In the genomic region with DNA sequence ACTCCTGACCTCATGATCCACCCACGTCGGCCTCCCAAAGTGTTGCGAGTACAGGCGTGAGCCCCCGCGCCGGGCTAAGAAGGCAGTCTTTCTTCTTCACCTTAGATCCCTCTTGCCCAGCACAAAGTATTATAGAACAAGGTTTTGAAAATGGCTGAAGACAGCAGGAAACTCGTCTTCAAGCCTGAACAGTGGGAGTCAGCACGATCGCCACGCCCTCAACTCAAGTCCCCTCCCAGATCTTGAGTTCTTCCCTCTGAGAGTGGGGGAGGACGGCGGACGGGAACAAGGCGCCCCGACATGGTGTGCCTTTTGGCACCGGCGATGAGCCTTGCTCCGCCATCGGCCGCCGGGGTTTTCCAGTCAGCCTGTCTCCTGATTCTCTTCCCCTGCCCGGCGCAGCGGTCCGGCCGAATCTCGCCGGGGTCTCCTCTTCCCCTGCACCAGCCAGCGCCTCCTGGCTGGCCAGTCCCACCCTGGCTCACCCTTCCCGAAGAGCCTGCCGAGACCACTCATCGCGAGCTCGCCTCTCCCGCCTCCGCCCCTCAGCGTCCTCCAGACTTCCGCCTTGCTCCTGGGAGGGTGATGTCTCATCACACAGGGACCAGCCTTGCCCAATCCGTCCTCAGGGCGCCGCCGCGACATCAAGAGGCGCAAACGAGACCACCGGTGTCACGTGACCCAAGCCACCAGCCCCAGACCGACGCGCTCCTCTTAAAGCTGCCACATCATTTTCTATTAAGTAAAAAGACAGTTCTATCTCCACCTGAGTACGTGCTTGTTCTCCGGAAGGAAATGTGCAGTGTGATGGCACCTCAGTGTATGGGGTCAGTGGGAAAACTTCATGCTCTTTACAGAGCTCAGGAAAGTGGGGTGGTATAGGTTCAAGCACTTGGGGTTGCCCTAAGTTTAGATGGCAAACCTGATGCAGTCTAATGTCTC, we compare ENCODE assay signal across 1 cellular context.
TF ChIP-seq lines count a peak whose summit lies in the region.

A gene with protein sequence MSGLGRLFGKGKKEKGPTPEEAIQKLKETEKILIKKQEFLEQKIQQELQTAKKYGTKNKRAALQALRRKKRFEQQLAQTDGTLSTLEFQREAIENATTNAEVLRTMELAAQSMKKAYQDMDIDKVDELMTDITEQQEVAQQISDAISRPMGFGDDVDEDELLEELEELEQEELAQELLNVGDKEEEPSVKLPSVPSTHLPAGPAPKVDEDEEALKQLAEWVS (minus strand): TSS at position 565 of the 942 bp plus-strand sequence. CDS start 49 bp downstream, at position 516.

TF ChIP-seq in HepG2, 621 proteins besides CTCF, POLR2A, EP300 and RAD21 (continued from another document and continues in another):
- TF ChIP-seq, protein P1, sequence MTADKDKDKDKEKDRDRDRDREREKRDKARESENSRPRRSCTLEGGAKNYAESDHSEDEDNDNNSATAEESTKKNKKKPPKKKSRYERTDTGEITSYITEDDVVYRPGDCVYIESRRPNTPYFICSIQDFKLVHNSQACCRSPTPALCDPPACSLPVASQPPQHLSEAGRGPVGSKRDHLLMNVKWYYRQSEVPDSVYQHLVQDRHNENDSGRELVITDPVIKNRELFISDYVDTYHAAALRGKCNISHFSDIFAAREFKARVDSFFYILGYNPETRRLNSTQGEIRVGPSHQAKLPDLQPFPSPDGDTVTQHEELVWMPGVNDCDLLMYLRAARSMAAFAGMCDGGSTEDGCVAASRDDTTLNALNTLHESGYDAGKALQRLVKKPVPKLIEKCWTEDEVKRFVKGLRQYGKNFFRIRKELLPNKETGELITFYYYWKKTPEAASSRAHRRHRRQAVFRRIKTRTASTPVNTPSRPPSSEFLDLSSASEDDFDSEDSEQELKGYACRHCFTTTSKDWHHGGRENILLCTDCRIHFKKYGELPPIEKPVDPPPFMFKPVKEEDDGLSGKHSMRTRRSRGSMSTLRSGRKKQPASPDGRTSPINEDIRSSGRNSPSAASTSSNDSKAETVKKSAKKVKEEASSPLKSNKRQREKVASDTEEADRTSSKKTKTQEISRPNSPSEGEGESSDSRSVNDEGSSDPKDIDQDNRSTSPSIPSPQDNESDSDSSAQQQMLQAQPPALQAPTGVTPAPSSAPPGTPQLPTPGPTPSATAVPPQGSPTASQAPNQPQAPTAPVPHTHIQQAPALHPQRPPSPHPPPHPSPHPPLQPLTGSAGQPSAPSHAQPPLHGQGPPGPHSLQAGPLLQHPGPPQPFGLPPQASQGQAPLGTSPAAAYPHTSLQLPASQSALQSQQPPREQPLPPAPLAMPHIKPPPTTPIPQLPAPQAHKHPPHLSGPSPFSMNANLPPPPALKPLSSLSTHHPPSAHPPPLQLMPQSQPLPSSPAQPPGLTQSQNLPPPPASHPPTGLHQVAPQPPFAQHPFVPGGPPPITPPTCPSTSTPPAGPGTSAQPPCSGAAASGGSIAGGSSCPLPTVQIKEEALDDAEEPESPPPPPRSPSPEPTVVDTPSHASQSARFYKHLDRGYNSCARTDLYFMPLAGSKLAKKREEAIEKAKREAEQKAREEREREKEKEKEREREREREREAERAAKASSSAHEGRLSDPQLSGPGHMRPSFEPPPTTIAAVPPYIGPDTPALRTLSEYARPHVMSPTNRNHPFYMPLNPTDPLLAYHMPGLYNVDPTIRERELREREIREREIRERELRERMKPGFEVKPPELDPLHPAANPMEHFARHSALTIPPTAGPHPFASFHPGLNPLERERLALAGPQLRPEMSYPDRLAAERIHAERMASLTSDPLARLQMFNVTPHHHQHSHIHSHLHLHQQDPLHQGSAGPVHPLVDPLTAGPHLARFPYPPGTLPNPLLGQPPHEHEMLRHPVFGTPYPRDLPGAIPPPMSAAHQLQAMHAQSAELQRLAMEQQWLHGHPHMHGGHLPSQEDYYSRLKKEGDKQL (CRISPR knock-in tag; IDR thresholded peaks at IDR 0.05; ENCODE audit: low read depth), result peak; percentile 62
- TF ChIP-seq, protein P2, sequence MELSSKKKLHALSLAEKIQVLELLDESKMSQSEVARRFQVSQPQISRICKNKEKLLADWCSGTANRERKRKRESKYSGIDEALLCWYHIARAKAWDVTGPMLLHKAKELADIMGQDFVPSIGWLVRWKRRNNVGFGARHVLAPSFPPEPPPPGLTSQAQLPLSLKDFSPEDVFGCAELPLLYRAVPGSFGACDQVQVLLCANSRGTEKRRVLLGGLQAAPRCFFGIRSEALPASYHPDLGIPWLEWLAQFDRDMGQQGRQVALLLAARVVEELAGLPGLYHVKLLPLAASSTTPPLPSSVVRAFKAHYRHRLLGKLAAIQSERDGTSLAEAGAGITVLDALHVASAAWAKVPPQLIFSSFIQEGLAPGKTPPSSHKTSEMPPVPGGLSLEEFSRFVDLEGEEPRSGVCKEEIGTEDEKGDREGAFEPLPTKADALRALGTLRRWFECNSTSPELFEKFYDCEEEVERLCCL (CRISPR knock-in tag; IDR thresholded peaks at IDR 0.05; ENCODE audit: borderline replicate concordance), result peak; percentile 92; the same call in 1 of the 2 replicates
- TF ChIP-seq, protein P3, sequence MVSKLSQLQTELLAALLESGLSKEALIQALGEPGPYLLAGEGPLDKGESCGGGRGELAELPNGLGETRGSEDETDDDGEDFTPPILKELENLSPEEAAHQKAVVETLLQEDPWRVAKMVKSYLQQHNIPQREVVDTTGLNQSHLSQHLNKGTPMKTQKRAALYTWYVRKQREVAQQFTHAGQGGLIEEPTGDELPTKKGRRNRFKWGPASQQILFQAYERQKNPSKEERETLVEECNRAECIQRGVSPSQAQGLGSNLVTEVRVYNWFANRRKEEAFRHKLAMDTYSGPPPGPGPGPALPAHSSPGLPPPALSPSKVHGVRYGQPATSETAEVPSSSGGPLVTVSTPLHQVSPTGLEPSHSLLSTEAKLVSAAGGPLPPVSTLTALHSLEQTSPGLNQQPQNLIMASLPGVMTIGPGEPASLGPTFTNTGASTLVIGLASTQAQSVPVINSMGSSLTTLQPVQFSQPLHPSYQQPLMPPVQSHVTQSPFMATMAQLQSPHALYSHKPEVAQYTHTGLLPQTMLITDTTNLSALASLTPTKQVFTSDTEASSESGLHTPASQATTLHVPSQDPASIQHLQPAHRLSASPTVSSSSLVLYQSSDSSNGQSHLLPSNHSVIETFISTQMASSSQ (IDR thresholded peaks at IDR 0.05; ENCODE audit: low read depth), result peak; percentile 39; the same call in 1 of the 2 replicates
- TF ChIP-seq, protein P3 (CRISPR knock-in tag; IDR thresholded peaks at IDR 0.05; ENCODE audit: borderline replicate concordance), result peak; percentile 88
- peak; percentile 95 for TF ChIP-seq LCORL (IDR thresholded peaks at IDR 0.05)
- peak; percentile 87 for TF ChIP-seq LCORL (CRISPR knock-in tag; IDR thresholded peaks at IDR 0.05)
- TF ChIP-seq, protein P4, sequence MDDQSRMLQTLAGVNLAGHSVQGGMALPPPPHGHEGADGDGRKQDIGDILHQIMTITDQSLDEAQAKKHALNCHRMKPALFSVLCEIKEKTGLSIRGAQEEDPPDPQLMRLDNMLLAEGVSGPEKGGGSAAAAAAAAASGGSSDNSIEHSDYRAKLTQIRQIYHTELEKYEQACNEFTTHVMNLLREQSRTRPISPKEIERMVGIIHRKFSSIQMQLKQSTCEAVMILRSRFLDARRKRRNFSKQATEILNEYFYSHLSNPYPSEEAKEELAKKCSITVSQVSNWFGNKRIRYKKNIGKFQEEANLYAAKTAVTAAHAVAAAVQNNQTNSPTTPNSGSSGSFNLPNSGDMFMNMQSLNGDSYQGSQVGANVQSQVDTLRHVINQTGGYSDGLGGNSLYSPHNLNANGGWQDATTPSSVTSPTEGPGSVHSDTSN (CRISPR knock-in tag; IDR thresholded peaks at IDR 0.05; ENCODE audit: borderline replicate concordance), result peak; percentile 80; the same call in 1 of the 2 replicates
- peak; percentile 99 for TF ChIP-seq ZNF788 (CRISPR knock-in tag; IDR thresholded peaks at IDR 0.05; ENCODE audit: borderline replicate concordance)
- TF ChIP-seq ZNF567 (CRISPR knock-in tag; IDR thresholded peaks at IDR 0.05; ENCODE audit: borderline replicate concordance), result peak; percentile 79; the same call in 1 of the 2 replicates
- peak; percentile 61; the same call in 1 of the 2 replicates for TF ChIP-seq TMF1 (CRISPR knock-in tag; IDR thresholded peaks at IDR 0.05; ENCODE audit: low read depth)
- peak; percentile 90 for TF ChIP-seq FOSL2 (CRISPR knock-in tag; IDR thresholded peaks at IDR 0.05)
- TF ChIP-seq FOXK2 (IDR thresholded peaks at IDR 0.05), result peak; percentile 86
- peak; percentile 96 for TF ChIP-seq SATB2 (CRISPR knock-in tag; IDR thresholded peaks at IDR 0.05)
- peak; percentile 98 for TF ChIP-seq ZNF552 (CRISPR knock-in tag; IDR thresholded peaks at IDR 0.05; ENCODE audit: borderline replicate concordance)
- no peak for TF ChIP-seq EHMT2 (IDR thresholded peaks at IDR 0.05; ENCODE audit: borderline replicate concordance, low read depth, low read length)
- peak; percentile 73 for TF ChIP-seq SP2 (CRISPR knock-in tag; IDR thresholded peaks at IDR 0.05)
- TF ChIP-seq KAT2B (IDR thresholded peaks at IDR 0.05; ENCODE audit: borderline replicate concordance, low read depth, low read length), result no peak
- no peak; the same call in 1 of the 2 replicates for TF ChIP-seq ZNF746 (CRISPR knock-in tag; IDR thresholded peaks at IDR 0.05)
- TF ChIP-seq NFE2 (CRISPR knock-in tag; IDR thresholded peaks at IDR 0.05), result no peak
- TF ChIP-seq, protein P5, sequence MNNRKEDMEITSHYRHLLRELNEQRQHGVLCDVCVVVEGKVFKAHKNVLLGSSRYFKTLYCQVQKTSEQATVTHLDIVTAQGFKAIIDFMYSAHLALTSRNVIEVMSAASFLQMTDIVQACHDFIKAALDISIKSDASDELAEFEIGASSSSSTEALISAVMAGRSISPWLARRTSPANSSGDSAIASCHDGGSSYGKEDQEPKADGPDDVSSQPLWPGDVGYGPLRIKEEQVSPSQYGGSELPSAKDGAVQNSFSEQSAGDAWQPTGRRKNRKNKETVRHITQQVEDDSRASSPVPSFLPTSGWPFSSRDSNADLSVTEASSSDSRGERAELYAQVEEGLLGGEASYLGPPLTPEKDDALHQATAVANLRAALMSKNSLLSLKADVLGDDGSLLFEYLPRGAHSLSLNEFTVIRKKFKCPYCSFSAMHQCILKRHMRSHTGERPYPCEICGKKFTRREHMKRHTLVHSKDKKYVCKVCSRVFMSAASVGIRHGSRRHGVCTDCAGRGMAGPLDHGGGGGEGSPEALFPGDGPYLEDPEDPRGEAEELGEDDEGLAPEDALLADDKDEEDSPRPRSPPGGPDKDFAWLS (CRISPR knock-in tag; IDR thresholded peaks at IDR 0.05; ENCODE audit: borderline replicate concordance), result peak; percentile 72; the same call in 1 of the 2 replicates
- peak; percentile 97 for TF ChIP-seq SALL1 (CRISPR knock-in tag; IDR thresholded peaks at IDR 0.05)
- peak; percentile 99 for TF ChIP-seq ZNF350 (CRISPR knock-in tag; IDR thresholded peaks at IDR 0.05; ENCODE audit: borderline replicate concordance, low read depth)
- peak; percentile 68 for TF ChIP-seq ZNF441 (CRISPR knock-in tag; IDR thresholded peaks at IDR 0.05; ENCODE audit: borderline replicate concordance)
- no peak for TF ChIP-seq ZNF530 (CRISPR knock-in tag; IDR thresholded peaks at IDR 0.05; ENCODE audit: low read depth)
- peak; percentile 49; the same call in 1 of the 2 replicates for TF ChIP-seq TBP (CRISPR knock-in tag; IDR thresholded peaks at IDR 0.05)
- TF ChIP-seq ATF7-NPFF (CRISPR knock-in tag; IDR thresholded peaks at IDR 0.05; ENCODE audit: low read depth), result peak; percentile 98
- TF ChIP-seq ZFP41 (CRISPR knock-in tag; IDR thresholded peaks at IDR 0.05; ENCODE audit: borderline replicate concordance), result peak; percentile 94
- TF ChIP-seq ZNF451 (CRISPR knock-in tag; IDR thresholded peaks at IDR 0.05), result no peak; the same call in none of the 2 replicates
- TF ChIP-seq CBX5 (CRISPR knock-in tag; IDR thresholded peaks at IDR 0.05; ENCODE audit: borderline replicate concordance), result peak; percentile 91; the same call in 1 of the 2 replicates
- TF ChIP-seq MTA1 (CRISPR knock-in tag; IDR thresholded peaks at IDR 0.05; ENCODE audit: borderline replicate concordance), result peak; percentile 99
- TF ChIP-seq ZSCAN29 (CRISPR knock-in tag; conservative IDR thresholded peaks at IDR 0.05), result peak; percentile 97
- no peak; the same call in 1 of the 2 replicates for TF ChIP-seq ZNF879 (CRISPR knock-in tag; IDR thresholded peaks at IDR 0.05)
- no peak for TF ChIP-seq ZNF670 (CRISPR knock-in tag; IDR thresholded peaks at IDR 0.05; ENCODE audit: borderline replicate concordance)
- peak; percentile 94; the same call in 1 of the 2 replicates for TF ChIP-seq ZNF337 (CRISPR knock-in tag; IDR thresholded peaks at IDR 0.05; ENCODE audit: borderline replicate concordance, low read depth)
- TF ChIP-seq SNAI1 (CRISPR knock-in tag; IDR thresholded peaks at IDR 0.05; ENCODE audit: borderline replicate concordance), result no peak
- TF ChIP-seq, protein P6, sequence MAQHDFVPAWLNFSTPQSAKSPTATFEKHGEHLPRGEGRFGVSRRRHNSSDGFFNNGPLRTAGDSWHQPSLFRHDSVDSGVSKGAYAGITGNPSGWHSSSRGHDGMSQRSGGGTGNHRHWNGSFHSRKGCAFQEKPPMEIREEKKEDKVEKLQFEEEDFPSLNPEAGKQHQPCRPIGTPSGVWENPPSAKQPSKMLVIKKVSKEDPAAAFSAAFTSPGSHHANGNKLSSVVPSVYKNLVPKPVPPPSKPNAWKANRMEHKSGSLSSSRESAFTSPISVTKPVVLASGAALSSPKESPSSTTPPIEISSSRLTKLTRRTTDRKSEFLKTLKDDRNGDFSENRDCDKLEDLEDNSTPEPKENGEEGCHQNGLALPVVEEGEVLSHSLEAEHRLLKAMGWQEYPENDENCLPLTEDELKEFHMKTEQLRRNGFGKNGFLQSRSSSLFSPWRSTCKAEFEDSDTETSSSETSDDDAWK (CRISPR knock-in tag; IDR thresholded peaks at IDR 0.05), result no peak
- TF ChIP-seq AGO2 (optimal IDR thresholded peaks at IDR 0.05; ENCODE audit: low read depth, low read length), result peak; percentile 100
- TF ChIP-seq ZSCAN21 (CRISPR knock-in tag; IDR thresholded peaks at IDR 0.05; ENCODE audit: borderline replicate concordance), result peak; percentile 96; the same call in 1 of the 2 replicates
- 0 out of 2 replicates have a peak, but pooled peaks have one; percentile 86 for TF ChIP-seq NCOA5 (CRISPR knock-in tag; IDR thresholded peaks at IDR 0.05)
- 0 out of 2 replicates have a peak, but pooled peaks have one; percentile 22 for TF ChIP-seq POLR2AphosphoS2 (IDR thresholded peaks at IDR 0.05; ENCODE audit: low read depth, low read length)
